ENCODE assay signal across 1 cellular context in genomic region chr14:60632777-60633176, GRCh38.
TF ChIP-seq lines count a peak whose summit lies in the region.

No MANE protein-coding gene starts in this region.

TF ChIP-seq in HEK293, 187 proteins besides CTCF, POLR2A, EP300 and RAD21 (continued from another document):
- TF ChIP-seq ZBTB44 (tag by site-specific recombination; IDR thresholded peaks at IDR 0.05) (peak; percentile 72), TRIM28 (IDR thresholded peaks at IDR 0.05; ENCODE audit: borderline replicate concordance, low read length) (0 out of 2 replicates have a peak, but pooled peaks have one; percentile 44), OSR2 (tag by site-specific recombination; IDR thresholded peaks at IDR 0.05) (peak; percentile 62), ZNF610 (tag by site-specific recombination; IDR thresholded peaks at IDR 0.05; ENCODE audit: borderline replicate concordance) (0 out of 2 replicates have a peak, but pooled peaks have one; percentile 20)
- TF ChIP-seq, protein P1, sequence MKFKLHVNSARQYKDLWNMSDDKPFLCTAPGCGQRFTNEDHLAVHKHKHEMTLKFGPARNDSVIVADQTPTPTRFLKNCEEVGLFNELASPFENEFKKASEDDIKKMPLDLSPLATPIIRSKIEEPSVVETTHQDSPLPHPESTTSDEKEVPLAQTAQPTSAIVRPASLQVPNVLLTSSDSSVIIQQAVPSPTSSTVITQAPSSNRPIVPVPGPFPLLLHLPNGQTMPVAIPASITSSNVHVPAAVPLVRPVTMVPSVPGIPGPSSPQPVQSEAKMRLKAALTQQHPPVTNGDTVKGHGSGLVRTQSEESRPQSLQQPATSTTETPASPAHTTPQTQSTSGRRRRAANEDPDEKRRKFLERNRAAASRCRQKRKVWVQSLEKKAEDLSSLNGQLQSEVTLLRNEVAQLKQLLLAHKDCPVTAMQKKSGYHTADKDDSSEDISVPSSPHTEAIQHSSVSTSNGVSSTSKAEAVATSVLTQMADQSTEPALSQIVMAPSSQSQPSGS (tag by site-specific recombination; IDR thresholded peaks at IDR 0.05; ENCODE audit: low read depth), result no peak
